ENCODE assay signal across 24 cellular contexts in genomic region chr1:42851960-42852607, GRCh38.
"Had no signal": no experiment of that assay in that cellular context is flagged by ENCODE, and none has a peak within 500 bp of the region (broad histone marks: within the 10 kb centered on the region; RNA-seq: fewer than 3 reads in every experiment).

No MANE protein-coding gene starts in this region.

- H3K4me3 Mint-ChIP-seq: activated naive CD4-positive, alpha-beta T cell treated with anti-CD3 and anti-CD28 coated beads, Interleukin-2, amount 50 U/mL, for 24 hours; activated T-cell treated with anti-CD3 and anti-CD28 coated beads, Interleukin-2, amount 50 U/mL, for 72 hours; natural killer cell treated with Interleukin-12 subunit alpha and Interleukin-12 subunit beta and Interleukin-15 and Interleukin-18, amount 100 ng/mL, for 72 hours; T-helper 1 cell treated with Interleukin-12 subunit alpha and Interleukin-12 subunit beta and Interleukin-4 antibody, amounts not matched to agents 30 μg/mL and 1 μg/mL, for 36 hours had no signal

- DNase-seq: activated CD4-positive, alpha-beta T cell treated with anti-CD3 and anti-CD28 coated beads for 4 hours; activated CD4-positive, alpha-beta T cell treated with anti-CD3 and anti-CD28 coated beads, Interleukin-2, amount 50 U/mL, for 48 hours; activated CD4-positive, CD25-positive, alpha-beta regulatory T cell; activated effector memory CD4-positive, alpha-beta T cell treated with anti-CD3 and anti-CD28 coated beads, Interleukin-2, amount 50 U/mL, for 16 hours; activated T-cell treated with anti-CD3 and anti-CD28 coated beads, Interleukin-2, amount 50 U/mL, for 72 hours; central memory CD4-positive, alpha-beta T cell; dermis blood vessel endothelial cell; effector CD8-positive, alpha-beta T cell; foreskin keratinocyte; glutamatergic neuron; kidney glomerular epithelial cell; retina; stimulated activated CD4-positive, alpha-beta T cell treated with anti-CD3 and anti-CD28 coated beads, Interleukin-4, amount 100 ng/mL, for 1 hour; stimulated activated naive CD8-positive, alpha-beta T cell treated with anti-CD3 and anti-CD28 coated beads, Interleukin-15, Interleukin-2, amounts not matched to agents 100 U/mL and 50 U/mL, for 24 hours; substantia nigra; T1000; thyroid gland had no signal

- ATAC-seq: activated T-cell treated with anti-CD3 and anti-CD28 coated beads, Interleukin-2, amount 50 U/mL, for 72 hours; foreskin keratinocyte; left lung; natural killer cell treated with Interleukin-12 subunit alpha and Interleukin-12 subunit beta and Interleukin-15 and Interleukin-18, amount 100 ng/mL, for 72 hours; stimulated activated naive CD8-positive, alpha-beta T cell treated with anti-CD3 and anti-CD28 coated beads, Interleukin-15, Interleukin-2, amounts not matched to agents 100 U/mL and 50 U/mL, for 24 hours had no signal

- H3K27ac Mint-ChIP-seq: activated naive CD4-positive, alpha-beta T cell treated with anti-CD3 and anti-CD28 coated beads, Interleukin-2, amount 50 U/mL, for 24 hours; activated T-cell treated with anti-CD3 and anti-CD28 coated beads, Interleukin-2, amount 50 U/mL, for 72 hours; progenitor cell of endocrine pancreas; T-helper 1 cell treated with Interleukin-12 subunit alpha and Interleukin-12 subunit beta and Interleukin-4 antibody, amounts not matched to agents 30 μg/mL and 1 μg/mL, for 36 hours had no signal

- H3K27me3 ChIP-seq: foreskin keratinocyte, hepatocyte, left lung, thyroid gland had no signal

- H3K27me3 Mint-ChIP-seq: activated naive CD4-positive, alpha-beta T cell treated with anti-CD3 and anti-CD28 coated beads, Interleukin-2, amount 50 U/mL, for 24 hours; natural killer cell treated with Interleukin-12 subunit alpha and Interleukin-12 subunit beta and Interleukin-15 and Interleukin-18, amount 100 ng/mL, for 72 hours; progenitor cell of endocrine pancreas had no signal

- H3K4me3 ChIP-seq: hepatocyte, left lung, lung, thyroid gland had no signal

- H3K27ac ChIP-seq: foreskin keratinocyte, left lung, thyroid gland had no signal

- H3K9me3 ChIP-seq: thyroid gland had no signal

- H3K9me3 Mint-ChIP-seq: activated naive CD4-positive, alpha-beta T cell treated with anti-CD3 and anti-CD28 coated beads, Interleukin-2, amount 50 U/mL, for 24 hours; natural killer cell treated with Interleukin-12 subunit alpha and Interleukin-12 subunit beta and Interleukin-15 and Interleukin-18, amount 100 ng/mL, for 72 hours had no signal

- H2AFZ ChIP-seq: hepatocyte had no signal

- H3K4me2 ChIP-seq: hepatocyte had no signal
